ENCODE assay signal across 10 cellular contexts in the genomic region with DNA sequence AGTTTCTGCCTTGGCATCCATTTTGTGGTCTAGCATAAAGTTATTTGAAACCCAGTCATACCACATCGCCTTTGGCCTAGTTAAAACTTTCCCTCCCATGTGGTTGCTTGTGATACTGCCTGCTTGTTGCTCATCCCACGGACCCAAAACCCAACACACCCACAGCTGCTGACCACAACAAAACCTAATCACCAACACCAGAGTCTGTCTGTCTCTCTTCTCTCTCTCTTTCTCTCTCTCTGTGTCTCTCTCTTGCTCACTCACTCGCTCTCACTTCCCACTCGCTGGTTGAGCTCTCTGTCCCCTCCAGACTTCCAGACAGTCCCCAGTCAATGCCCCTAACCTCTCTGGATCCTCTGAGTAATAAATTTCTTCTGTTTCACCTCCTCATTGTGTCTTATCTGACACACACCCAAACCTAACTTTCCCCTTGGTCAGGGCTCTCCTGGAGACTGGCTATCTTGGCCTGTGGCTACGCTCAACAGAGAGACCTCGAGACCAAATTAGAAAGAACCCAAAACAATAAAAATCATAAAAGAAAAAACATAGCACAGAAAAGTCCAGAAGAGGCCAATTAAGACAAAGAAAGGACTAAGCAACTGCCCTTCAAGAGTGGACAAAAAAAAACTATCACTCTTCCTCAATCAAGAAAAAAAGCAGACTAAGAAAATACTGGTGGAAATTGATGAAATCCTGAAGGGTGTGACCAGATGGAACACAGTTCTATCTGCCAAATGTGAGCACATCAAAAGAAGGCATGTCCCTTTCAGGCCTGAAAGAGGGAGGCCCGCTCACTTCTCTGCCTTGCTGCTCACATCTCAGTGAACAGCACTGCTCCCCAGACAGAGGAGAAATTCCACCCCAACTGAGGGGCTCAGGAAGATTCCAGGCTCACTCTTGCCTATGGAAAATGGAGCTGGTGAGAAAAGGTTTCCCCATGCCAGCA. TPM values are rescaled to one million over a fixed set of nuclear protein-coding genes. Genes with fewer than 3 reads are reported as not detected.
DNase-seq lines count a peak whose midpoint lies in the region; ATAC-seq, FAIRE-seq and TF ChIP-seq lines count a peak whose summit lies in the region.
"Had no signal": no experiment of that assay in that cellular context is flagged by ENCODE, and none has a peak within 500 bp of the region (broad histone marks: within the 10 kb centered on the region; RNA-seq: fewer than 3 reads in every experiment).

No MANE protein-coding gene starts in this region.

- H3K9ac ChIP-seq in astrocyte (ENCODE audit: low read length): no peak overlapping the region

- peaks cover 39% of the 10 kb centered on the region for H4K20me1 ChIP-seq in astrocyte (ENCODE audit: insufficient read depth, low read length)

- POLR2A ChIA-PET in activated CD4-positive, alpha-beta T cell treated with anti-CD3 and anti-CD28 coated beads, Interleukin-2, amount 10 ng/mL, durations not matched to agents 7 days and 5 days (lab: Charles Lee): no interaction called here

- peaks cover 3% of the 10 kb centered on the region for H3K27me3 Mint-ChIP-seq in activated CD4-positive, alpha-beta T cell treated with anti-CD3 and anti-CD28 coated beads, Interleukin-2, amount 10 ng/mL, durations not matched to agents 24 days and 14 days
- H3K27me3 Mint-ChIP-seq in activated CD4-positive, alpha-beta T cell treated with anti-CD3 and anti-CD28 coated beads, Interleukin-2, amount 10 ng/mL, durations not matched to agents 7 days and 5 days: no peaks in the 10 kb centered on the region
- H3K27me3 Mint-ChIP-seq in astrocyte (ENCODE audit: low read depth, unreplicated experiment): no peaks in the 10 kb centered on the region

- no peaks in the 10 kb centered on the region for H3K9me3 Mint-ChIP-seq in activated CD4-positive, alpha-beta T cell treated with anti-CD3 and anti-CD28 coated beads, Interleukin-2, amount 10 ng/mL, durations not matched to agents 24 days and 14 days
- no peaks in the 10 kb centered on the region for H3K9me3 Mint-ChIP-seq in activated CD4-positive, alpha-beta T cell treated with anti-CD3 and anti-CD28 coated beads, Interleukin-2, amount 10 ng/mL, durations not matched to agents 7 days and 5 days
- H3K9me3 Mint-ChIP-seq in astrocyte (ENCODE audit: unreplicated experiment): no peaks in the 10 kb centered on the region

- peaks cover 7% of the 10 kb centered on the region for H3K4me1 Mint-ChIP-seq in activated CD4-positive, alpha-beta T cell treated with anti-CD3 and anti-CD28 coated beads, Interleukin-2, amount 10 ng/mL, durations not matched to agents 24 days and 14 days
- peaks cover 8% of the 10 kb centered on the region for H3K4me1 Mint-ChIP-seq in activated CD4-positive, alpha-beta T cell treated with anti-CD3 and anti-CD28 coated beads, Interleukin-2, amount 10 ng/mL, durations not matched to agents 7 days and 5 days
- peaks cover 15% of the 10 kb centered on the region for H3K4me1 Mint-ChIP-seq in astrocyte (ENCODE audit: low read depth, unreplicated experiment)

- peaks cover 3% of the 10 kb centered on the region for H3K79me2 ChIP-seq in astrocyte (ENCODE audit: insufficient read depth, low read length)

- H3K4me3 ChIP-seq in astrocyte (ENCODE audit: insufficient read depth, low read depth, low read length) (no peak overlapping the region), heart right ventricle (no peak overlapping the region)

- H3K36me3 ChIP-seq in astrocyte (ENCODE audit: insufficient read depth, low read length): no peaks in the 10 kb centered on the region
- no peaks in the 10 kb centered on the region for H3K36me3 ChIP-seq in heart right ventricle

- H3K4me3 Mint-ChIP-seq in activated CD4-positive, alpha-beta T cell treated with anti-CD3 and anti-CD28 coated beads, Interleukin-2, amount 10 ng/mL, durations not matched to agents 24 days and 14 days: peak overlapping the region; percentile 12
- H3K4me3 Mint-ChIP-seq in activated CD4-positive, alpha-beta T cell treated with anti-CD3 and anti-CD28 coated beads, Interleukin-2, amount 10 ng/mL, durations not matched to agents 7 days and 5 days: no peak overlapping the region
- H3K4me3 Mint-ChIP-seq in astrocyte (ENCODE audit: unreplicated experiment): peak overlapping the region; percentile 23

- no peaks in the 10 kb centered on the region for H3K36me3 Mint-ChIP-seq in activated CD4-positive, alpha-beta T cell treated with anti-CD3 and anti-CD28 coated beads, Interleukin-2, amount 10 ng/mL, durations not matched to agents 24 days and 14 days (ENCODE audit: low read depth)
- H3K36me3 Mint-ChIP-seq in activated CD4-positive, alpha-beta T cell treated with anti-CD3 and anti-CD28 coated beads, Interleukin-2, amount 10 ng/mL, durations not matched to agents 7 days and 5 days (ENCODE audit: low read depth): no peaks in the 10 kb centered on the region
- peaks cover 2% of the 10 kb centered on the region for H3K36me3 Mint-ChIP-seq in astrocyte (ENCODE audit: low read depth, unreplicated experiment)

- H2AFZ ChIP-seq in astrocyte (ENCODE audit: low read depth, low read length): no peak overlapping the region

- H3K27ac Mint-ChIP-seq in activated CD4-positive, alpha-beta T cell treated with anti-CD3 and anti-CD28 coated beads, Interleukin-2, amount 10 ng/mL, durations not matched to agents 24 days and 14 days: peak overlapping the region; percentile 71
- no peak overlapping the region for H3K27ac Mint-ChIP-seq in activated CD4-positive, alpha-beta T cell treated with anti-CD3 and anti-CD28 coated beads, Interleukin-2, amount 10 ng/mL, durations not matched to agents 7 days and 5 days
- H3K27ac Mint-ChIP-seq in astrocyte (ENCODE audit: unreplicated experiment): peak overlapping the region; percentile 36

- H3K27ac ChIP-seq in astrocyte (ENCODE audit: low read depth, low read length) (no peak overlapping the region), heart right ventricle (no peak overlapping the region)

- DNase-seq in activated CD4-positive, alpha-beta T cell treated with anti-CD3 and anti-CD28 coated beads, Interleukin-2, amount 10 ng/mL, durations not matched to agents 24 days and 14 days: no peak
- DNase-seq in activated CD4-positive, alpha-beta T cell treated with anti-CD3 and anti-CD28 coated beads, Interleukin-2, amount 10 ng/mL, durations not matched to agents 7 days and 5 days: no peak
- DNase-seq in astrocyte (ENCODE audit: low read depth) (peak; percentile 70), heart right ventricle (no peak), NK-92 (lab: John Stamatoyannopoulos, UW; ENCODE audit: unreplicated experiment) (no peak), NCI-H2107 treated with DMSO at 0.1 percent for 48 hours (lab: John Stamatoyannopoulos, UW; ENCODE audit: unreplicated experiment) (no peak)
- DNase-seq in stimulated activated CD8-positive, alpha-beta memory T cell treated with anti-CD3 and anti-CD28 coated beads, Interleukin-15, amount 100 ng/mL, for 48 hours (ENCODE audit: low read depth in 2 of 2): peak; percentile 65 to 68
- DNase-seq: activated gamma-delta T cell treated with Interleukin-2 at 50 U/mL for 16 hours, islet precursor cell had no signal

- H3K4me2 ChIP-seq in astrocyte (ENCODE audit: low read length): peak overlapping the region; percentile 43

- intact Hi-C loops in activated CD4-positive, alpha-beta T cell treated with anti-CD3 and anti-CD28 coated beads, Interleukin-2, amount 10 ng/mL, durations not matched to agents 24 days and 14 days (cut with micrococcal nuclease): loop anchor here (1.0 to 10.0 kb wide), 3 partner anchors 41 to 756 kb away; a partner anchor contains a TSS
- intact Hi-C loops in heart right ventricle (cut with DNase I): no loop called here

- CTCF ChIA-PET in activated CD4-positive, alpha-beta T cell treated with anti-CD3 and anti-CD28 coated beads, Interleukin-2, amount 10 ng/mL, durations not matched to agents 7 days and 5 days (lab: Charles Lee): no interaction called here

- H3K4me1 ChIP-seq in astrocyte (ENCODE audit: insufficient read depth, low read length) (peaks cover 20% of the 10 kb centered on the region), heart right ventricle (peaks cover 0 to 9% (median 0%) of the 10 kb centered on the region in 9 donors)

- ATAC-seq in HG03520 (IDR thresholded peaks at IDR 0.05; ENCODE audit: unreplicated experiment) (peak; percentile 61), heart right ventricle (no peak)

- no peaks in the 10 kb centered on the region for H3K27me3 ChIP-seq in astrocyte (ENCODE audit: insufficient read depth, low read length)
- H3K27me3 ChIP-seq in heart right ventricle: no peaks in the 10 kb centered on the region

- WGBS in heart right ventricle, 2 donors: 94 to 95% methylated on average over 7 of the region's 7 CpGs

- H3K9me3 ChIP-seq in astrocyte (ENCODE audit: insufficient read depth, low read depth, low read length) (no peaks in the 10 kb centered on the region), heart right ventricle (no peaks in the 10 kb centered on the region)

- TF ChIP-seq CTCF in astrocyte (IDR thresholded peaks at IDR 0.05; ENCODE audit: insufficient read depth, low read depth, low read length): no peak
- no peak for TF ChIP-seq CTCF in heart right ventricle (IDR thresholded peaks at IDR 0.05)

- FAIRE-seq in astrocyte (lab: Jason Lieb, UNC): no peak

RNA-seq across cellular contexts. Expression of a gene that starts 41.4 kb away (rescaled TPM):
- 2.4 and 2.8 TPM in 2 replicates for total RNA-seq in activated CD4-positive, alpha-beta T cell treated with anti-CD3 and anti-CD28 coated beads, Interleukin-2, amount 10 ng/mL, durations not matched to agents 24 days and 14 days
- total RNA-seq in activated CD4-positive, alpha-beta T cell treated with anti-CD3 and anti-CD28 coated beads, Interleukin-2, amount 10 ng/mL, durations not matched to agents 7 days and 5 days: 1 to 10 TPM; 2.6 to 3.1 TPM
- total RNA-seq in astrocyte (6.6 and 6.9 TPM in 2 replicates), heart right ventricle (1 to 10 TPM; 5.2 to 8.7 (median 5.9) TPM)
- polyA plus RNA-seq in heart right ventricle: 1 to 10 TPM; 2.6 to 4.7 TPM

Comparison
In these comparisons a context has a peak if more than half of its experiments do, and no peak if none do; other contexts are left out.
1. DNase-seq: peak in astrocyte (single experiment) and stimulated activated CD8-positive, alpha-beta memory T cell treated with anti-CD3 and anti-CD28 coated beads, Interleukin-15, amount 100 ng/mL, for 48 hours (2 of 2); none in activated CD4-positive, alpha-beta T cell treated with anti-CD3 and anti-CD28 coated beads, Interleukin-2, amount 10 ng/mL, durations not matched to agents 24 days and 14 days (single experiment), activated CD4-positive, alpha-beta T cell treated with anti-CD3 and anti-CD28 coated beads, Interleukin-2, amount 10 ng/mL, durations not matched to agents 7 days and 5 days (single experiment), heart right ventricle (0 of 2), NK-92 (single experiment) and NCI-H2107 treated with DMSO at 0.1 percent for 48 hours (single experiment).